Comparison of ENCODE assay signal across 24 cellular contexts in the genomic region with DNA sequence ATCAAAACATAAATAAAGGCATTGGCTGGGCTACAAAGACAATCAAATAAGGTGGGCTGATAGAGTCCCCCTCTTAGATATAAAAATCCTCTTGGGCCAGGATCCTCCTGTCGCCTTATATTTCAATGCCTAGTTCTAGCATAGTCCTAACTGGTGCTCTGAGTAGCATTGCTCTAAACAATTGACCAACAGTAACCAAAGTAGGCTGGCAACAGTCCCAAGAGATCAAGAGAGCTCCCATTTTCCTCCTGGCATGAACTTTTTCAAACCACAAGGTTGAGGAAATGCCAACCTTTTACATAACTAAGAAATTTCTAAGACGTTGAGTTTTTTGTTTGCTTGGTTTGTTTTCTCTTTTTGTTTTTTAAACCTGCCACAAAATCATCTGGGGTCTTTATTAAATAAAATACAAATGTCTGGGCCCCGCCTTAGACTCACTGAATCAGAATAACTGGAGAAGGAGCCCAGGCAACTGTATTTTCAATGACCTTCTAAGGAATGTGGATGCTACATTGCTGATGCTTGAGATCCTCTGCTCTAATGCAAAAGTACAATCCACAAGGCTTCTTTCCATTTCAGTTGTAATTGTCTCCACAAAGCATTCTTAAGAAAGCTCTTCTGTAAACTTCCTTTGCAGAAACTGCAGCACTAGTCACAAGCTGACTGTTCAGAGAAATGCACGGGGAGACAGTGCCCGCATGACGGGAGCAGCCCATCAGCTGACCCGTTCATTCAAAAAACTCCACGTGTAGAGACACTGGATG. TPM values are rescaled to one million over a fixed set of nuclear protein-coding genes. Genes with fewer than 3 reads are reported as not detected.
A peak's percentile ranks its signal among the peaks of the same experiment; 100 is the strongest.
DNase-seq lines count a peak whose midpoint lies in the region; ATAC-seq, FAIRE-seq and TF ChIP-seq lines count a peak whose summit lies in the region.
"Had no signal": no experiment of that assay in that cellular context is flagged by ENCODE, and none has a peak within 500 bp of the region (broad histone marks: within the 10 kb centered on the region; RNA-seq: fewer than 3 reads in every experiment).

No MANE protein-coding gene starts in this region.

- FAIRE-seq in D721Med (lab: Jason Lieb, UNC) = no peak
- no peak for FAIRE-seq in kidney (lab: Jason Lieb, UNC)
- FAIRE-seq: keratinocyte had no signal

- ATAC-seq in upper lobe of right lung = peak; percentile 42
- ATAC-seq: activated T-cell treated with anti-CD3 and anti-CD28 coated beads, Interleukin-2, amount 50 U/mL, for 4 hours had no signal

- H3K27me3 ChIP-seq in SJSA1 (replicated peaks) (no peaks in the 10 kb centered on the region), upper lobe of right lung (no peaks in the 10 kb centered on the region)
- H3K27me3 ChIP-seq: breast epithelium had no signal

- H3K4me3 ChIP-seq in SJSA1 = no peak overlapping the region
- H3K4me3 ChIP-seq in fibroblast of the aortic adventitia (ENCODE audit: low read depth, low read length) = no peak overlapping the region
- H3K4me3 ChIP-seq in upper lobe of right lung = no peak overlapping the region
- H3K4me3 ChIP-seq in kidney (ENCODE audit: low read length in 2 of 2) = no peak overlapping the region
- H3K4me3 ChIP-seq: breast epithelium, prostate gland had no signal

- H3K9me3 ChIP-seq in SJSA1 (replicated peaks) (no peaks in the 10 kb centered on the region), upper lobe of right lung (no peaks in the 10 kb centered on the region), kidney (ENCODE audit: control insufficient read depth in 1 of 2, low read length in 2 of 2) (no peaks in the 10 kb centered on the region)
- H3K9me3 ChIP-seq: breast epithelium, prostate gland had no signal

- H3K27ac ChIP-seq in SJSA1 (peak overlapping the region; percentile 34; the same call in 1 of the 2 replicates), upper lobe of right lung (no peak overlapping the region), kidney (ENCODE audit: low read depth in 2 of 2, low read length in 2 of 2) (no peak overlapping the region)
- H3K27ac ChIP-seq: 22Rv1, breast epithelium, prostate gland, WERI-Rb-1 had no signal

- H3K36me3 ChIP-seq in SJSA1 = no peaks in the 10 kb centered on the region
- no peaks in the 10 kb centered on the region for H3K36me3 ChIP-seq in upper lobe of right lung
- H3K36me3 ChIP-seq in kidney (ENCODE audit: control insufficient read depth in 1 of 2, insufficient read depth in 2 of 2, low read length in 2 of 2) = peaks cover 0 to 5% of the 10 kb centered on the region in 2 donors
- H3K36me3 ChIP-seq: breast epithelium, prostate gland, WERI-Rb-1 had no signal

- intact Hi-C loops in upper lobe of right lung (cut with DNase I) = no loop called here
- intact Hi-C loops in kidney (cut with DNase I) = no loop called here

- TF ChIP-seq CTCF in fibroblast of the aortic adventitia (IDR thresholded peaks at IDR 0.05; ENCODE audit: insufficient read depth, low read length) (no peak), upper lobe of right lung (IDR thresholded peaks at IDR 0.05) (no peak), D721Med (IDR thresholded peaks at IDR 0.05; ENCODE audit: insufficient read depth, missing control alignments) (no peak), kidney (IDR thresholded peaks at IDR 0.05; ENCODE audit: borderline replicate concordance, extremely low read depth, insufficient read depth) (no peak)

- peak; percentile 39 for DNase-seq in NCI-H2196 (lab: John Stamatoyannopoulos, UW; ENCODE audit: unreplicated experiment)
- no peak for DNase-seq in NCI-H2196 treated with DMSO at 0.1 percent for 48 hours (lab: John Stamatoyannopoulos, UW; ENCODE audit: unreplicated experiment)
- DNase-seq in SJSA1 (ENCODE audit: low read depth in 1 of 2, low spot score in 2 of 2) = peak in 1 of 2 experiments; percentile 23
- peak; percentile 59 for DNase-seq in fibroblast of the aortic adventitia (ENCODE audit: low read depth)
- no peak for DNase-seq in upper lobe of right lung
- DNase-seq in NCI-H82 (lab: John Stamatoyannopoulos, UW) = no peak
- no peak for DNase-seq in D721Med (ENCODE audit: insufficient read length, low spot score)
- DNase-seq in kidney = no peak
- DNase-seq: activated CD4-positive, alpha-beta memory T cell treated with anti-CD3 and anti-CD28 coated beads, Interleukin-2, amount 10 ng/mL, durations not matched to agents 7 days and 5 days; activated T-cell treated with anti-CD3 and anti-CD28 coated beads, Interleukin-2, amount 50 U/mL, for 4 hours; DMS153; mesendoderm; MV-4-11; NCI-H2029; Right ventricle myocardium superior; WERI-Rb-1 had no signal

- H3K4me1 ChIP-seq in SJSA1 (replicated peaks) = peaks cover 7% of the 10 kb centered on the region
- H3K4me1 ChIP-seq in upper lobe of right lung = no peaks in the 10 kb centered on the region
- H3K4me1 ChIP-seq in kidney (ENCODE audit: control insufficient read depth in 1 of 2, insufficient read depth in 1 of 2, low read depth in 1 of 2, low read length in 2 of 2) = no peaks in the 10 kb centered on the region
- H3K4me1 ChIP-seq: prostate gland had no signal

- H3K9ac ChIP-seq in kidney (ENCODE audit: low read length in 2 of 2) = no peak overlapping the region

RNA-seq across cellular contexts. Expression of a gene that starts 2.9 kb away (rescaled TPM):
- total RNA-seq in SJSA1 (2014; rRNA removed; shearing (Covaris generic)) = not detected in 2 replicates
- total RNA-seq in fibroblast of the aortic adventitia (ENCODE audit: low replicate concordance) (0.09 TPM in 1 of 2 replicates, not detected in the other), upper lobe of right lung (not detected), kidney (0.22 TPM)
- polyA plus RNA-seq in kidney (ENCODE audit: insufficient read depth, low read depth, low replicate concordance) = 0.22 TPM
- total RNA-seq: activated T-cell treated with anti-CD3 and anti-CD28 coated beads, Interleukin-2, amount 50 U/mL, for 4 hours; breast epithelium; NCI-H460; Right ventricle myocardium superior had no signal
- polyA plus RNA-seq: CD14-positive monocyte, esophagus had no signal

RNA-seq across cellular contexts. Expression of a gene that starts 26.3 kb away (rescaled TPM):
- 3.6 and 5.9 TPM in 2 replicates for total RNA-seq in SJSA1 (2014; rRNA removed; shearing (Covaris generic))
- total RNA-seq in fibroblast of the aortic adventitia (ENCODE audit: low replicate concordance) = 10.7 and 19.1 TPM in 2 replicates
- total RNA-seq in upper lobe of right lung = 9.1 TPM
- 291 TPM for total RNA-seq in kidney
- polyA plus RNA-seq in kidney (ENCODE audit: insufficient read depth, low read depth, low replicate concordance) = 155 TPM

RNA-seq across cellular contexts. Expression of a gene that starts 45.4 kb away (rescaled TPM):
- not detected in 2 replicates for total RNA-seq in SJSA1 (2014; rRNA removed; shearing (Covaris generic))
- total RNA-seq in fibroblast of the aortic adventitia (ENCODE audit: low replicate concordance) (not detected in 2 replicates), upper lobe of right lung (not detected), kidney (not detected)
- not detected for polyA plus RNA-seq in kidney (ENCODE audit: insufficient read depth, low read depth, low replicate concordance)
- total RNA-seq: activated CD4-positive, alpha-beta memory T cell treated with anti-CD3 and anti-CD28 coated beads, Interleukin-2, amount 10 ng/mL, durations not matched to agents 7 days and 5 days; activated T-cell treated with anti-CD3 and anti-CD28 coated beads, Interleukin-2, amount 50 U/mL, for 4 hours; breast epithelium; dermis microvascular lymphatic vessel endothelial cell; NCI-H460; prostate gland; Right ventricle myocardium superior had no signal
- polyA plus RNA-seq: CD14-positive monocyte, esophagus, keratinocyte had no signal

Comparison
In these comparisons a context has a peak if more than half of its experiments do, and no peak if none do; other contexts are left out.
1. DNase-seq: peak in NCI-H2196 (single experiment) and fibroblast of the aortic adventitia (single experiment); none in NCI-H2196 treated with DMSO at 0.1 percent for 48 hours (single experiment), upper lobe of right lung (single experiment), NCI-H82 (single experiment), D721Med (single experiment) and kidney (single experiment).
2. RNA of a gene that starts 26.3 kb away (total RNA-seq): 291 TPM in kidney (single experiment); 10.7 to 19.1 TPM in fibroblast of the aortic adventitia, 9.1 TPM in upper lobe of right lung (single experiment) and 3.6 to 5.9 TPM in SJSA1; every median in the first group is over 10 times any median in the second.